1 cellular context compared by ENCODE assay signal in the genomic region with DNA sequence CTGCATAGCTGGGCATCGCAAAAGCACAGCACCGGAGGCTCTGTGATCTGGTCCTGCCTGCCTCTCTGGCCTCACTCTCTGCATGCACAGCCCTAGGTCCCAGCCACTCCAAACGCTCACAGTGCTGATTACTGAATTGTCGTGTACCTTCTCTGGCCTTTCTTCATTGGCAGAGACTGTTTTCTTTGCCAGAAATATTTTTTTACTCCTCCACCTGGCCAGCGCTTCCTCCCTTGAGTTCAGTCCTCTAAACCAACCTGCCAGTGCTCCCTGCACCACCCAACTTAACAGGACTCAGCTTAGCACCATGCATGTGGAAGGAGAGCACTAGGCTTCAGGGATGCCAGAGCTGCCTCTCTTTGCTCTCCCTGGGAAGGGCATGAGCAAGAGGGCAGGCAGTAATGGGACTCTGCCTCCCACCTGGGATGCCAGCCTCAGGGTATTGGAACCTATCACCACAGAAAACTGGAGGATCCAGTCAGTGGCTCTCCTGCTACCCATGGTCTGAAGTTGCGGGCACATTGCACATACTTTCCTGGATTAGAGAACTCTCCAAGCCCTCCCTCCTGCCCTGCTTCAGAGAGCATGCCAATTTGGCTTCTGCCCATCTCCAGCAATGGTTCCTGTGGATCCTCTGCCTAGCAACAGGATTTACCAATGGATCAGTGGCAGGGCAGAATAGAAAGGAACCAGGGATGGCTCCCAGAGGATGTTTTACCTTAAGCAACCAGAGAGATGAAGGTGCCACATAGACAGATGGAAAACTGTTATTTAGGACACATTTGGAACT.
TF ChIP-seq lines count a peak whose summit lies in the region.

No MANE protein-coding gene starts in this region.

TF ChIP-seq in IMR-90, 13 proteins besides CTCF, POLR2A, EP300 and RAD21 (continued from another document):
- TF ChIP-seq SMC3 (IDR thresholded peaks at IDR 0.05; ENCODE audit: low read depth, low read length) (no peak), MAFK (IDR thresholded peaks at IDR 0.05; ENCODE audit: low read depth, low read length) (no peak), NFE2L2 (IDR thresholded peaks at IDR 0.05; ENCODE audit: low read depth, low read length) (no peak), CEBPB (IDR thresholded peaks at IDR 0.05; ENCODE audit: low read depth, low read length) (no peak), BHLHE40 (IDR thresholded peaks at IDR 0.05; ENCODE audit: low read depth, low read length) (no peak)
- TF ChIP-seq, protein P1, sequence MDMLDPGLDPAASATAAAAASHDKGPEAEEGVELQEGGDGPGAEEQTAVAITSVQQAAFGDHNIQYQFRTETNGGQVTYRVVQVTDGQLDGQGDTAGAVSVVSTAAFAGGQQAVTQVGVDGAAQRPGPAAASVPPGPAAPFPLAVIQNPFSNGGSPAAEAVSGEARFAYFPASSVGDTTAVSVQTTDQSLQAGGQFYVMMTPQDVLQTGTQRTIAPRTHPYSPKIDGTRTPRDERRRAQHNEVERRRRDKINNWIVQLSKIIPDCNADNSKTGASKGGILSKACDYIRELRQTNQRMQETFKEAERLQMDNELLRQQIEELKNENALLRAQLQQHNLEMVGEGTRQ (IDR thresholded peaks at IDR 0.05; ENCODE audit: low read depth, low read length): no peak
- TF ChIP-seq, protein P2, sequence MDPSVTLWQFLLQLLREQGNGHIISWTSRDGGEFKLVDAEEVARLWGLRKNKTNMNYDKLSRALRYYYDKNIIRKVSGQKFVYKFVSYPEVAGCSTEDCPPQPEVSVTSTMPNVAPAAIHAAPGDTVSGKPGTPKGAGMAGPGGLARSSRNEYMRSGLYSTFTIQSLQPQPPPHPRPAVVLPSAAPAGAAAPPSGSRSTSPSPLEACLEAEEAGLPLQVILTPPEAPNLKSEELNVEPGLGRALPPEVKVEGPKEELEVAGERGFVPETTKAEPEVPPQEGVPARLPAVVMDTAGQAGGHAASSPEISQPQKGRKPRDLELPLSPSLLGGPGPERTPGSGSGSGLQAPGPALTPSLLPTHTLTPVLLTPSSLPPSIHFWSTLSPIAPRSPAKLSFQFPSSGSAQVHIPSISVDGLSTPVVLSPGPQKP (IDR thresholded peaks at IDR 0.05; ENCODE audit: borderline replicate concordance, low read depth, low read length): no peak
